ENCODE assay signal across 8 cellular contexts in the genomic region with DNA sequence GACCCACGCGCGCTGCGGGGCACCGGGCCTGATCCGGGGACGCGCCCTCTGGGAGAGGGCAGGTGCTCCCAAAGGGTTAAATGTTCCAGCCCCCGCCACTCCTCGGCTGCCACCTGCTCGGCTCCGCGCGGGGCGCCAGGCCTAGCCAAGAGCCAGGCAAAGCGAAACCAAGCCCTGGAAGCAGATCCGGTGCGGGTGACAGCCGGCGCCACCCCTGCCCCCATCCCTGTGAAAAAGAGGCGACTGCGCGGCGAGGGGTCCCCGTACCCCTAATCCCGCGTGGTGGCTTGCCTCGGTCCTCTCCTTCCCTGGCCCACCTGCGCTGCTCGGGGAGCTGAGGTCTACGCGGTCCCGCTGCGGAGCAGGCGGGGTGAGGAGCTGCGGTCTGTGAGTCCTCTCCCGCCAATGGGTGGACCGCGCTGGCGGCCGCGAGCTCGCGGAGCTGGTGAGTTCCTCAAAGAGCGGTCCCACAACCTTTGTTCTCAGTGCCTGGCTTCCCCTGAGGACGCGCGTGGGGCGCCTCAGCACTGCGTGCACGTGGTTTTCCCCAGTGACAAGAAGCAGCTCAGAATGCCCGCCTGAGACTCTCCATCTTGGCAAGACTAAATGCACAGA.
DNase-seq lines count a peak whose midpoint lies in the region; ATAC-seq and TF ChIP-seq lines count a peak whose summit lies in the region.

ME3 (minus strand) TSS at position 610 of the 615 bp plus-strand sequence.

- H3K27ac ChIP-seq in brain microvascular endothelial cell (peak within 1 kb of the TSS; percentile 82), iPS-18a (ENCODE audit: low read length) (no peak within 1 kb of the TSS)

- no peaks in the 10 kb centered on the region for H3K9me3 ChIP-seq in iPS-18a (ENCODE audit: control insufficient read depth, low read depth, low read length)

- no peak for ATAC-seq in HG03469 (IDR thresholded peaks at IDR 0.05; ENCODE audit: unreplicated experiment)

- no peak for TF ChIP-seq CTCF in GM12875 (IDR thresholded peaks at IDR 0.05; ENCODE audit: borderline replicate concordance, insufficient read depth, low read depth, low read length)
- peak; percentile 2 for TF ChIP-seq CTCF in brain microvascular endothelial cell (IDR thresholded peaks at IDR 0.05; ENCODE audit: low read depth, low read length, missing control alignments)
- no peak for TF ChIP-seq CTCF in retinal pigment epithelial cell (conservative IDR thresholded peaks at IDR 0.05; ENCODE audit: low read depth, low read length)

- peak; percentile 9 to 34 for DNase-seq in Kasumi-1 (lab: John Stamatoyannopoulos, UW)
- DNase-seq in UCSD-AML1 (lab: John Stamatoyannopoulos, UW; ENCODE audit: unreplicated experiment), result peak; percentile 63
- DNase-seq in brain microvascular endothelial cell, result no peak
- no peak for DNase-seq in retinal pigment epithelial cell (ENCODE audit: low read depth)
- DNase-seq in NCI-H446 (lab: John Stamatoyannopoulos, UW), result no peak

- no peaks in the 10 kb centered on the region for H3K27me3 ChIP-seq in brain microvascular endothelial cell (replicated peaks)
- H3K27me3 ChIP-seq in iPS-18a (ENCODE audit: control insufficient read depth, insufficient read depth, low read length), result peaks cover 41% of the 10 kb centered on the region

- peaks cover 15% of the 10 kb centered on the region for H3K4me1 ChIP-seq in iPS-18a (ENCODE audit: control insufficient read depth, low read depth, low read length)

- in situ Hi-C loops in brain microvascular endothelial cell (cut with HindIII; ENCODE audit: low pct_ligation_motif_present, low sequenced_read_pairs), result no loop called here

- H3K4me3 ChIP-seq in GM12875 (ENCODE audit: low read depth, low read length) (peak within 1 kb of the TSS; percentile 46), brain microvascular endothelial cell (ENCODE audit: low read depth, low read length) (peak within 1 kb of the TSS; percentile 78), iPS-18a (ENCODE audit: low read length) (peak within 1 kb of the TSS; percentile 72), retinal pigment epithelial cell (ENCODE audit: low read length) (peak within 1 kb of the TSS; percentile 66)

- H3K36me3 ChIP-seq in brain microvascular endothelial cell (replicated peaks) (no peaks in the 10 kb centered on the region), iPS-18a (ENCODE audit: control insufficient read depth, low read depth, low read length) (no peaks in the 10 kb centered on the region)

- peak within 1 kb of the TSS; percentile 56 for H3K9ac ChIP-seq in iPS-18a (ENCODE audit: low read length)

Comparison
In these comparisons a context has a peak if more than half of its experiments do, and no peak if none do; other contexts are left out.
1. DNase-seq: peak in Kasumi-1 (2 of 2) and UCSD-AML1 (single experiment); none in brain microvascular endothelial cell (single experiment), retinal pigment epithelial cell (single experiment) and NCI-H446 (0 of 2).
2. Peak in every context shown above with its lines, with median percentiles within 50 percentile points of each other: H3K4me3 ChIP-seq.